ENCODE assay signal across 2 cellular contexts in genomic region chr13:100124265-100124664, GRCh38.
TF ChIP-seq lines count a peak whose summit lies in the region.

No MANE protein-coding gene starts in this region.

TF ChIP-seq in IMR-90, 13 proteins besides CTCF, POLR2A, EP300 and RAD21:
- TF ChIP-seq USF2 (IDR thresholded peaks at IDR 0.05; ENCODE audit: low read depth, low read length) (no peak), NFE2L2 (IDR thresholded peaks at IDR 0.05; ENCODE audit: low read depth, low read length) (no peak), FOS (IDR thresholded peaks at IDR 0.05; ENCODE audit: low read depth, low read length) (no peak), CEBPB (IDR thresholded peaks at IDR 0.05; ENCODE audit: low read depth, low read length) (no peak), RCOR1 (IDR thresholded peaks at IDR 0.05; ENCODE audit: insufficient replicate concordance, low read length) (no peak), CHD1 (IDR thresholded peaks at IDR 0.05; ENCODE audit: low read depth, low read length) (no peak), MAZ (IDR thresholded peaks at IDR 0.05; ENCODE audit: borderline replicate concordance, low read depth, low read length) (no peak), ELK1 (IDR thresholded peaks at IDR 0.05; ENCODE audit: borderline replicate concordance, low read depth, low read length) (no peak), MXI1 (IDR thresholded peaks at IDR 0.05; ENCODE audit: borderline replicate concordance, low read depth, low read length) (no peak), MAFK (IDR thresholded peaks at IDR 0.05; ENCODE audit: low read depth, low read length) (no peak), RFX5 (IDR thresholded peaks at IDR 0.05; ENCODE audit: low read depth, low read length) (no peak), BHLHE40 (IDR thresholded peaks at IDR 0.05; ENCODE audit: low read depth, low read length) (no peak), SMC3 (IDR thresholded peaks at IDR 0.05; ENCODE audit: low read depth, low read length) (no peak)

TF ChIP-seq in H1, 55 proteins besides CTCF, POLR2A, EP300 and RAD21:
- TF ChIP-seq POLR2AphosphoS5 (IDR thresholded peaks at IDR 0.05; ENCODE audit: low read depth, low read length), result no peak
- no peak for TF ChIP-seq NANOG (IDR thresholded peaks at IDR 0.05; ENCODE audit: insufficient read depth, low read depth, low read length, poor library complexity, severe bottlenecking)
- no peak for TF ChIP-seq EGR1 (IDR thresholded peaks at IDR 0.05; ENCODE audit: borderline replicate concordance, low read depth, low read length)
- no peak for TF ChIP-seq CHD1 (IDR thresholded peaks at IDR 0.05; ENCODE audit: low read depth, low read length)
- TF ChIP-seq RNF2 (IDR thresholded peaks at IDR 0.05; ENCODE audit: borderline replicate concordance, low read depth, low read length, missing control alignments, poor library complexity, severe bottlenecking), result no peak
- TF ChIP-seq KDM1A (IDR thresholded peaks at IDR 0.05; ENCODE audit: borderline replicate concordance, low read length), result no peak
- TF ChIP-seq CBX8 (IDR thresholded peaks at IDR 0.05; ENCODE audit: borderline replicate concordance, low read depth, low read length), result no peak
- no peak for TF ChIP-seq SRF (IDR thresholded peaks at IDR 0.05; ENCODE audit: low read depth, low read length)
- TF ChIP-seq NRF1 (IDR thresholded peaks at IDR 0.05; ENCODE audit: low read depth, low read length), result no peak
- no peak for TF ChIP-seq CEBPB (IDR thresholded peaks at IDR 0.05; ENCODE audit: low read depth, low read length)
